In the genomic region with DNA sequence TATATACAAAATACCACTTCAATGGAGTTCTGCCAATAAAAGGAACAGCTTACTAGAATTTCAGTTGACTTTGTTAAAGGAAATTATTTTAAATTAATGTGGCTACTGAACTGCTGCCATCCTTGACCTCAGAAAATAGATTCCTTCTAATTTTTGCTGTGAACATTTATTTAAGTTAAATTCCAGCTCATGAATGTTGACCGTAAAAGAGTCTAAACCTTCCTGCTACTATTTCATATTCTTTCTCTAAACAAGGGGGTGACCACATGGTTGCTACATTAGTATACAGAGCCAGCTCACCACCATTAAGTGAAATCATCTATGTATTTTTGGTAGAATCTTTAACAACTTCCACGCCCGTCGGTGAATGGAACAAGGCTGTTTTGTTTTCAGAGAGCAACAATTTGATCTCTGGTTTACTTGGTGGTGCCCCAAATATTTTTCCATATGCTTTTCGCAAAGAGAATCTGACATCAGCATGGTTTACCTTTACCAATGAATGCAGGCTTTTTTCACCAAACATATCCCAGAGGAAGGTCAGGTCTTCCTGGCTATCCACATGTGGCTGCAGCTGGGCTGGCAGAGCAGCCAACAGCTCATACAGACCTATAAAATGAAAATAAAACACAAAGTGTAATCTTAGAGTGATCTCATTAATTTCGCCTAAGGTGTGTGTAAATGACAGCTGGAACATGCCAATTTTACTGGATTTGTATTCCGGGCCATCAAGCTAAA, we compare ENCODE assay signal across 27 cellular contexts.
"Had no signal": no experiment of that assay in that cellular context is flagged by ENCODE, and none has a peak within 500 bp of the region (broad histone marks: within the 10 kb centered on the region; RNA-seq: fewer than 3 reads in every experiment).

No MANE protein-coding gene starts in this region.

- H3K36me3 Mint-ChIP-seq: brain; stimulated activated effector memory CD8-positive, alpha-beta T cell treated with anti-CD3 and anti-CD28 coated beads, Interleukin-12 subunit alpha, Interleukin-12 subunit beta, amount 100 ng/mL, for 72 hours had no signal

- ATAC-seq: activated CD8-positive, alpha-beta T cell treated with anti-CD3 and anti-CD28 coated beads, Interleukin-2, amount 10 ng/mL, durations not matched to agents 7 days and 5 days; esophagus mucosa; stimulated activated effector memory CD8-positive, alpha-beta T cell treated with anti-CD3 and anti-CD28 coated beads, Interleukin-12 subunit alpha, Interleukin-12 subunit beta, amount 100 ng/mL, for 72 hours had no signal

- H3K4me3 ChIP-seq: prostate gland, right atrium auricular region, thoracic aorta, upper lobe of right lung had no signal

- H3K27ac Mint-ChIP-seq: activated CD4-positive, alpha-beta T cell treated with anti-CD3 and anti-CD28 coated beads, Interleukin-2, amount 10 ng/mL, durations not matched to agents 7 days and 5 days; activated CD8-positive, alpha-beta T cell treated with anti-CD3 and anti-CD28 coated beads, Interleukin-2, amount 10 ng/mL, durations not matched to agents 7 days and 5 days; activated naive CD8-positive, alpha-beta T cell treated with anti-CD3 and anti-CD28 coated beads, Interleukin-2, amount 10 ng/mL, durations not matched to agents 7 days and 5 days; activated T-cell treated with anti-CD3 and anti-CD28 coated beads, Interleukin-2, amount 50 U/mL, for 24 hours; activated T-helper 2 cell treated with anti-CD3 and anti-CD28 coated beads, Interferon-gamma antibody, Interleukin-2, Interleukin-4, amounts not matched to agents 10 μg/mL and 5 μg/mL and 100 μg/mL, durations not matched to agents 14 hours and 24 hours and 36 hours; brain; mesothelial cell of epicardium; stimulated activated effector memory CD8-positive, alpha-beta T cell treated with anti-CD3 and anti-CD28 coated beads, Interleukin-12 subunit alpha, Interleukin-12 subunit beta, amount 100 ng/mL, for 72 hours had no signal

- H3K36me3 ChIP-seq: prostate gland, right atrium auricular region, thoracic aorta, upper lobe of right lung had no signal

- H3K4me1 ChIP-seq: prostate gland, right atrium auricular region, upper lobe of right lung had no signal

- DNase-seq: activated CD4-positive, alpha-beta T cell treated with anti-CD3 and anti-CD28 coated beads, Interleukin-2, amount 10 ng/mL, durations not matched to agents 7 days and 5 days; activated CD4-positive, CD25-positive, alpha-beta regulatory T cell; activated CD8-positive, alpha-beta T cell treated with anti-CD3 and anti-CD28 coated beads, Interleukin-2, amount 10 ng/mL, durations not matched to agents 7 days and 5 days; activated naive CD4-positive, alpha-beta T cell treated with Interleukin-2 at 50 U/mL for 16 hours; activated naive CD8-positive, alpha-beta T cell treated with anti-CD3 and anti-CD28 coated beads, Interleukin-2, amount 10 ng/mL, durations not matched to agents 7 days and 5 days; activated T-cell treated with anti-CD3 and anti-CD28 coated beads, Interleukin-2, amount 50 U/mL, for 24 hours; amygdala; cortex of kidney; effector CD8-positive, alpha-beta T cell; foreskin fibroblast; hypothalamus; occipital lobe; small intestine; stimulated activated CD4-positive, alpha-beta T cell treated with anti-CD3 and anti-CD28 coated beads, Interleukin-15, amount 100 ng/mL, for 24 hours; stimulated activated CD4-positive, alpha-beta T cell treated with anti-CD3 and anti-CD28 coated beads, Interleukin-4, amount 100 ng/mL, for 1 hour; T-helper 1 cell; T-helper 9 cell; upper lobe of right lung had no signal

- H3K27me3 Mint-ChIP-seq: activated CD4-positive, alpha-beta T cell treated with anti-CD3 and anti-CD28 coated beads, Interleukin-2, amount 10 ng/mL, durations not matched to agents 7 days and 5 days; activated naive CD8-positive, alpha-beta T cell treated with anti-CD3 and anti-CD28 coated beads, Interleukin-2, amount 10 ng/mL, durations not matched to agents 7 days and 5 days; activated T-cell treated with anti-CD3 and anti-CD28 coated beads, Interleukin-2, amount 50 U/mL, for 24 hours; brain; central memory CD8-positive, alpha-beta T cell had no signal

- H3K4me1 Mint-ChIP-seq: activated CD4-positive, alpha-beta T cell treated with anti-CD3 and anti-CD28 coated beads, Interleukin-2, amount 10 ng/mL, durations not matched to agents 7 days and 5 days; activated naive CD8-positive, alpha-beta T cell treated with anti-CD3 and anti-CD28 coated beads, Interleukin-2, amount 10 ng/mL, durations not matched to agents 7 days and 5 days; central memory CD8-positive, alpha-beta T cell; stimulated activated effector memory CD8-positive, alpha-beta T cell treated with anti-CD3 and anti-CD28 coated beads, Interleukin-12 subunit alpha, Interleukin-12 subunit beta, amount 100 ng/mL, for 72 hours had no signal

- H3K9me3 ChIP-seq: prostate gland, right atrium auricular region, thoracic aorta, upper lobe of right lung had no signal

- H3K4me3 Mint-ChIP-seq: activated CD4-positive, alpha-beta T cell treated with anti-CD3 and anti-CD28 coated beads, Interleukin-2, amount 10 ng/mL, durations not matched to agents 7 days and 5 days; activated CD8-positive, alpha-beta T cell treated with anti-CD3 and anti-CD28 coated beads, Interleukin-2, amount 10 ng/mL, durations not matched to agents 7 days and 5 days; activated naive CD8-positive, alpha-beta T cell treated with anti-CD3 and anti-CD28 coated beads, Interleukin-2, amount 10 ng/mL, durations not matched to agents 7 days and 5 days; activated T-cell treated with anti-CD3 and anti-CD28 coated beads, Interleukin-2, amount 50 U/mL, for 24 hours; brain; central memory CD8-positive, alpha-beta T cell; mesothelial cell of epicardium; stimulated activated effector memory CD8-positive, alpha-beta T cell treated with anti-CD3 and anti-CD28 coated beads, Interleukin-12 subunit alpha, Interleukin-12 subunit beta, amount 100 ng/mL, for 72 hours had no signal

- H3K9me3 Mint-ChIP-seq: activated CD4-positive, alpha-beta T cell treated with anti-CD3 and anti-CD28 coated beads, Interleukin-2, amount 10 ng/mL, durations not matched to agents 7 days and 5 days; activated naive CD8-positive, alpha-beta T cell treated with anti-CD3 and anti-CD28 coated beads, Interleukin-2, amount 10 ng/mL, durations not matched to agents 7 days and 5 days; activated T-cell treated with anti-CD3 and anti-CD28 coated beads, Interleukin-2, amount 50 U/mL, for 24 hours; activated T-helper 2 cell treated with anti-CD3 and anti-CD28 coated beads, Interferon-gamma antibody, Interleukin-2, Interleukin-4, amounts not matched to agents 10 μg/mL and 5 μg/mL and 100 μg/mL, durations not matched to agents 14 hours and 24 hours and 36 hours; central memory CD8-positive, alpha-beta T cell; stimulated activated effector memory CD8-positive, alpha-beta T cell treated with anti-CD3 and anti-CD28 coated beads, Interleukin-12 subunit alpha, Interleukin-12 subunit beta, amount 100 ng/mL, for 72 hours had no signal

- H3K27me3 ChIP-seq: right atrium auricular region, upper lobe of right lung had no signal

- H3K27ac ChIP-seq: prostate gland, right atrium auricular region, thoracic aorta, upper lobe of right lung had no signal
